16 cellular contexts compared by ENCODE assay signal in the genomic region with DNA sequence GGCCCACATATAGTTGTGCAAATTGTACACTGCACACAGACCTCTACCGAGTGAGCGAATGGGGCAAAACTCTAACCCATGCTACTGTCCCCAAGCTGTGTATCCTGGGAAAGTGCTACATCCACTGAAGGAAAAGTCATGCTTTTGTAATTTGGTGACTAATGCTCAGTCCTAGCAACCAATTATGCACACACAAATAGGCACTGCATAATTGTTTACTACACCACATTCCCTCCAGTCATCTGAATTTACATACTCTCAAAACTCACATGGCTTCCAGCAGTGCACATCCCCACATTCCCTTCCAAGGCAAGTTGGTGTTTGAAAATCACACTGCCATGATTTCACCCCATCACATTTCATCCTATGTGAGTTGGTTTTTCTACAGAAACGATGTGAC.
DNase-seq lines count a peak whose midpoint lies in the region; ATAC-seq, FAIRE-seq and TF ChIP-seq lines count a peak whose summit lies in the region.
"Had no signal": no experiment of that assay in that cellular context is flagged by ENCODE, and none has a peak within 500 bp of the region (broad histone marks: within the 10 kb centered on the region; RNA-seq: fewer than 3 reads in every experiment).

No MANE protein-coding gene starts in this region.

- H3K4me3 ChIP-seq in astrocyte (ENCODE audit: insufficient read depth, low read depth, low read length) (no peak overlapping the region), vagina (no peak overlapping the region), thyroid gland (replicated peaks in 1 of 3) (no peak overlapping the region)

- no peaks in the 10 kb centered on the region for H4K20me1 ChIP-seq in astrocyte (ENCODE audit: insufficient read depth, low read length)

- ATAC-seq in GM21360 (IDR thresholded peaks at IDR 0.05; ENCODE audit: unreplicated experiment) = no peak
- ATAC-seq: activated naive CD8-positive, alpha-beta T cell treated with anti-CD3 and anti-CD28 coated beads, Interleukin-2, amount 50 U/mL, for 24 hours had no signal

- H3K36me3 ChIP-seq in astrocyte (ENCODE audit: insufficient read depth, low read length) (no peaks in the 10 kb centered on the region), vagina (no peaks in the 10 kb centered on the region), thyroid gland (no peaks in the 10 kb centered on the region)

- 85 to 93% methylated on average over 3 of the region's 3 CpGs for WGBS in thyroid gland, 2 donors

- peaks cover 4% of the 10 kb centered on the region for H3K4me1 Mint-ChIP-seq in astrocyte (ENCODE audit: low read depth, unreplicated experiment)
- H3K4me1 Mint-ChIP-seq: activated naive CD8-positive, alpha-beta T cell treated with anti-CD3 and anti-CD28 coated beads, Interleukin-2, amount 50 U/mL, for 24 hours had no signal

- peak overlapping the region; percentile 41 for H3K4me2 ChIP-seq in astrocyte (ENCODE audit: low read length)

- DNase-seq in NCI-H2171 treated with DMSO at 0.1 percent for 48 hours (lab: John Stamatoyannopoulos, UW) (peak; percentile 4), NCI-H2171 (lab: John Stamatoyannopoulos, UW) (no peak), astrocyte (ENCODE audit: low read depth) (peak; percentile 76), foreskin melanocyte (peak; percentile 64), vagina (ENCODE audit: extremely low spot score in 2 of 2) (no peak), thyroid gland (no peak), NCI-H524 (lab: John Stamatoyannopoulos, UW) (no peak)
- DNase-seq: activated CD8-positive, alpha-beta memory T cell treated with anti-CD3 and anti-CD28 coated beads, Interleukin-2, amount 50 U/mL, for 4 hours; activated naive CD8-positive, alpha-beta T cell treated with anti-CD3 and anti-CD28 coated beads, Interleukin-2, amount 50 U/mL, for 24 hours; DMS79; NCI-H345 had no signal

- TF ChIP-seq CTCF in astrocyte (IDR thresholded peaks at IDR 0.05; ENCODE audit: insufficient read depth, low read depth, low read length) (no peak), vagina (IDR thresholded peaks at IDR 0.05) (no peak), thyroid gland (IDR thresholded peaks at IDR 0.05) (no peak)

- H3K27ac ChIP-seq in astrocyte (ENCODE audit: low read depth, low read length) (peak overlapping the region; percentile 51), vagina (peak overlapping the region; percentile 44), thyroid gland (no peak overlapping the region)
- H3K27ac ChIP-seq: 22Rv1 had no signal

- H3K4me3 Mint-ChIP-seq in astrocyte (ENCODE audit: unreplicated experiment) = no peak overlapping the region
- H3K4me3 Mint-ChIP-seq: activated naive CD8-positive, alpha-beta T cell treated with anti-CD3 and anti-CD28 coated beads, Interleukin-2, amount 50 U/mL, for 24 hours; stimulated activated naive CD8-positive, alpha-beta T cell treated with anti-CD3 and anti-CD28 coated beads, Interleukin-15, Interleukin-2, amounts not matched to agents 100 ng/mL and 50 ng/mL, for 24 hours had no signal

- intact Hi-C loops in vagina (cut with DNase I) (no loop called here), thyroid gland (cut with DNase I) (no loop called here)

- no peaks in the 10 kb centered on the region for H3K79me2 ChIP-seq in astrocyte (ENCODE audit: insufficient read depth, low read length)

- no peaks in the 10 kb centered on the region for H3K36me3 Mint-ChIP-seq in astrocyte (ENCODE audit: low read depth, unreplicated experiment)

- peak; percentile 49 for FAIRE-seq in astrocyte (lab: Jason Lieb, UNC)
- FAIRE-seq: RCC 7860, TTC549 had no signal

- no peak overlapping the region for H2AFZ ChIP-seq in astrocyte (ENCODE audit: low read depth, low read length)

- H3K27me3 ChIP-seq in astrocyte (ENCODE audit: insufficient read depth, low read length) (no peaks in the 10 kb centered on the region), vagina (no peaks in the 10 kb centered on the region), thyroid gland (no peaks in the 10 kb centered on the region)

- peaks cover 6% of the 10 kb centered on the region for H3K27me3 Mint-ChIP-seq in astrocyte (ENCODE audit: low read depth, unreplicated experiment)

- TF ChIP-seq POLR2A in vagina (IDR thresholded peaks at IDR 0.05) (no peak), thyroid gland (IDR thresholded peaks at IDR 0.05) (no peak)

- H3K9ac ChIP-seq in astrocyte (ENCODE audit: low read length) = peak overlapping the region; percentile 42

- H3K27ac Mint-ChIP-seq in astrocyte (ENCODE audit: unreplicated experiment) = no peak overlapping the region
- H3K27ac Mint-ChIP-seq: activated naive CD8-positive, alpha-beta T cell treated with anti-CD3 and anti-CD28 coated beads, Interleukin-2, amount 50 U/mL, for 24 hours; stimulated activated naive CD8-positive, alpha-beta T cell treated with anti-CD3 and anti-CD28 coated beads, Interleukin-15, Interleukin-2, amounts not matched to agents 100 ng/mL and 50 ng/mL, for 24 hours had no signal

- H3K9me3 ChIP-seq in astrocyte (ENCODE audit: insufficient read depth, low read depth, low read length) = no peaks in the 10 kb centered on the region
- no peaks in the 10 kb centered on the region for H3K9me3 ChIP-seq in vagina
- no peaks in the 10 kb centered on the region for H3K9me3 ChIP-seq in thyroid gland

- H3K4me1 ChIP-seq in astrocyte (ENCODE audit: insufficient read depth, low read length) (peaks cover 9% of the 10 kb centered on the region), vagina (peaks cover 7% of the 10 kb centered on the region), thyroid gland (no peaks in the 10 kb centered on the region)

- no peaks in the 10 kb centered on the region for H3K9me3 Mint-ChIP-seq in astrocyte (ENCODE audit: unreplicated experiment)
- H3K9me3 Mint-ChIP-seq: activated naive CD8-positive, alpha-beta T cell treated with anti-CD3 and anti-CD28 coated beads, Interleukin-2, amount 50 U/mL, for 24 hours; stimulated activated naive CD8-positive, alpha-beta T cell treated with anti-CD3 and anti-CD28 coated beads, Interleukin-15, Interleukin-2, amounts not matched to agents 100 ng/mL and 50 ng/mL, for 24 hours had no signal

Comparison
In these comparisons a context has a peak if more than half of its experiments do, and no peak if none do; other contexts are left out.
1. DNase-seq: peak in NCI-H2171 treated with DMSO at 0.1 percent for 48 hours (single experiment), astrocyte (single experiment) and foreskin melanocyte (single experiment); none in NCI-H2171 (single experiment), vagina (0 of 2), thyroid gland (0 of 2) and NCI-H524 (0 of 2).
2. H3K27ac ChIP-seq: peak in astrocyte (single experiment) and vagina (single experiment); none in thyroid gland (0 of 3).